ENCODE assay signal across 9 cellular contexts in genomic region chr7:151838861-151839381, GRCh38. TPM values are rescaled to one million over a fixed set of nuclear protein-coding genes. Genes with fewer than 3 reads are reported as not detected.
DNase-seq lines count a peak whose midpoint lies in the region; ATAC-seq and TF ChIP-seq lines count a peak whose summit lies in the region.
"Had no signal": no experiment of that assay in that cellular context is flagged by ENCODE, and none has a peak within 500 bp of the region (broad histone marks: within the 10 kb centered on the region; RNA-seq: fewer than 3 reads in every experiment).

No MANE protein-coding gene starts in this region.

- peak overlapping the region; percentile 62 for H3K9ac ChIP-seq in Loucy (ENCODE audit: low read depth, low read length, poor library complexity, severe bottlenecking)

- intact Hi-C loops in sciatic nerve (cut with DNase I), result no loop called here

- no peaks in the 10 kb centered on the region for H3K79me2 ChIP-seq in Loucy (ENCODE audit: insufficient read depth, low read length)

- peak; percentile 73 for ATAC-seq in sciatic nerve
- ATAC-seq in HG02884 (IDR thresholded peaks at IDR 0.05; ENCODE audit: unreplicated experiment), result no peak

- no peak for TF ChIP-seq CTCF in Loucy (conservative IDR thresholded peaks at IDR 0.05; ENCODE audit: low read length)

- H3K4me3 ChIP-seq in Loucy (ENCODE audit: low read length, poor library complexity, severe bottlenecking), result peak overlapping the region; percentile 70
- H3K4me3 ChIP-seq: SK-N-MC had no signal

- H3F3A ChIP-seq in Loucy (ENCODE audit: low read depth), result peaks cover 18% of the 10 kb centered on the region

- peak overlapping the region; percentile 61 for H2AFZ ChIP-seq in Loucy (ENCODE audit: low read length)

- no peaks in the 10 kb centered on the region for H3K9me2 ChIP-seq in Loucy (replicated peaks; ENCODE audit: low read depth, low read length)

- no peaks in the 10 kb centered on the region for H3K36me3 ChIP-seq in Loucy (ENCODE audit: insufficient read depth, low read length)

- DNase-seq in activated T-cell treated with anti-CD3 and anti-CD28 coated beads, Interleukin-2, amount 50 U/mL, for 1 hour, result peak; percentile 45
- DNase-seq in activated T-cell treated with anti-CD3 and anti-CD28 coated beads for 4 hours, result no peak
- DNase-seq in activated effector memory CD4-positive, alpha-beta T cell treated with Interleukin-2 at 50 U/mL for 16 hours, result peak; percentile 42
- no peak for DNase-seq in sciatic nerve (ENCODE audit: low spot score)
- no peak for DNase-seq in GOT3 (lab: John Stamatoyannopoulos, UW)
- DNase-seq in NCI-H69 (lab: John Stamatoyannopoulos, UW), result no peak

- peaks cover 36% of the 10 kb centered on the region for H3K4me1 ChIP-seq in Loucy (ENCODE audit: insufficient read depth, low read length, poor library complexity, severe bottlenecking)

- H3K9me3 ChIP-seq in Loucy (ENCODE audit: insufficient read depth, low read depth, low read length), result no peaks in the 10 kb centered on the region

- H3K27me3 ChIP-seq in Loucy (ENCODE audit: insufficient read depth, low read length, poor library complexity, severe bottlenecking), result no peaks in the 10 kb centered on the region

- peak overlapping the region; percentile 88 for H3K4me2 ChIP-seq in Loucy (ENCODE audit: low read depth, low read length, poor library complexity, severe bottlenecking)

- H4K20me1 ChIP-seq in Loucy (ENCODE audit: insufficient read depth, low read length, poor library complexity, severe bottlenecking), result no peaks in the 10 kb centered on the region

RNA-seq across cellular contexts. Expression of gene PRKAG2, which starts 38.0 kb away (rescaled TPM):
- 31.5 TPM for total RNA-seq in sciatic nerve

Comparison
In these comparisons a context has a peak if more than half of its experiments do, and no peak if none do; other contexts are left out.
1. DNase-seq: peak in activated T-cell treated with anti-CD3 and anti-CD28 coated beads, Interleukin-2, amount 50 U/mL, for 1 hour (single experiment) and activated effector memory CD4-positive, alpha-beta T cell treated with Interleukin-2 at 50 U/mL for 16 hours (single experiment); none in activated T-cell treated with anti-CD3 and anti-CD28 coated beads for 4 hours (single experiment), sciatic nerve (single experiment), GOT3 (single experiment) and NCI-H69 (single experiment).